ENCODE assay signal across 8 cellular contexts in genomic region chr2:148552675-148553331, GRCh38.
DNase-seq lines count a peak whose midpoint lies in the region; ATAC-seq lines count a peak whose summit lies in the region.

No MANE protein-coding gene starts in this region.

- ATAC-seq in GM19043 (IDR thresholded peaks at IDR 0.05; ENCODE audit: low read depth, unreplicated experiment) (peak; percentile 50), GM21737 (IDR thresholded peaks at IDR 0.05; ENCODE audit: unreplicated experiment) (no peak), HG02970 (IDR thresholded peaks at IDR 0.05; ENCODE audit: low FRiP score, unreplicated experiment) (no peak)
- ATAC-seq in natural killer cell treated with Interleukin-12 subunit alpha and Interleukin-12 subunit beta and Interleukin-15 and Interleukin-18, amount 100 ng/mL, for 72 hours, result peak; percentile 65 to 72

- no peak overlapping the region for H3K27ac Mint-ChIP-seq in CD4-positive, alpha-beta memory T cell
- H3K27ac Mint-ChIP-seq in natural killer cell treated with Interleukin-12 subunit alpha and Interleukin-12 subunit beta and Interleukin-15 and Interleukin-18, amount 100 ng/mL, for 72 hours, result no peak overlapping the region

- H3K9me3 ChIP-seq in CD4-positive, alpha-beta memory T cell (ENCODE audit: control insufficient read depth in 1 of 2, low read length in 2 of 2), result no peaks in the 10 kb centered on the region

- H3K27me3 Mint-ChIP-seq in CD4-positive, alpha-beta memory T cell, result no peaks in the 10 kb centered on the region
- peaks cover 0 to 7% of the 10 kb centered on the region in 2 donors for H3K27me3 Mint-ChIP-seq in natural killer cell treated with Interleukin-12 subunit alpha and Interleukin-12 subunit beta and Interleukin-15 and Interleukin-18, amount 100 ng/mL, for 72 hours

- H3K4me1 Mint-ChIP-seq in CD4-positive, alpha-beta memory T cell, result peaks cover 0 to 5% (median 3%) of the 10 kb centered on the region in 4 donors
- H3K4me1 Mint-ChIP-seq in natural killer cell treated with Interleukin-12 subunit alpha and Interleukin-12 subunit beta and Interleukin-15 and Interleukin-18, amount 100 ng/mL, for 72 hours (ENCODE audit: low read depth in 2 of 2), result no peaks in the 10 kb centered on the region

- CTCF ChIA-PET in CD4-positive, alpha-beta memory T cell (lab: Charles Lee; ENCODE audit: partially characterized antibody), result interaction anchor here (0.7 to 2.3 kb wide), 12 partner anchors 9 to 615 kb away, joined by 3 to 13 read pairs (median 4); no protein-coding TSS in a partner anchor

- peak overlapping the region; percentile 61 for H3K27ac ChIP-seq in CD4-positive, alpha-beta memory T cell (ENCODE audit: low read depth, low read length)

- H3K36me3 ChIP-seq in CD4-positive, alpha-beta memory T cell (ENCODE audit: insufficient read depth, low read length), result no peaks in the 10 kb centered on the region

- DNase-seq in CD4-positive, alpha-beta memory T cell, result peak; percentile 43 to 58 (median 54)
- DNase-seq in NCI-H146 treated with DMSO at 0.1 percent for 48 hours (lab: John Stamatoyannopoulos, UW; ENCODE audit: unreplicated experiment) (peak; percentile 32), glomerular visceral epithelial cell (ENCODE audit: extremely low spot score) (no peak)
- peak; percentile 28 for DNase-seq in activated naive CD4-positive, alpha-beta T cell treated with anti-CD3 and anti-CD28 coated beads, Interleukin-2, amount 50 U/mL, for 16 hours
- DNase-seq in natural killer cell treated with Interleukin-12 subunit alpha and Interleukin-12 subunit beta and Interleukin-15 and Interleukin-18, amount 100 ng/mL, for 72 hours (ENCODE audit: low spot score), result no peak

- no peak overlapping the region for H3K4me3 Mint-ChIP-seq in CD4-positive, alpha-beta memory T cell
- no peak overlapping the region for H3K4me3 Mint-ChIP-seq in natural killer cell treated with Interleukin-12 subunit alpha and Interleukin-12 subunit beta and Interleukin-15 and Interleukin-18, amount 100 ng/mL, for 72 hours

- H3K36me3 Mint-ChIP-seq in CD4-positive, alpha-beta memory T cell, result no peaks in the 10 kb centered on the region
- H3K36me3 Mint-ChIP-seq in natural killer cell treated with Interleukin-12 subunit alpha and Interleukin-12 subunit beta and Interleukin-15 and Interleukin-18, amount 100 ng/mL, for 72 hours, result no peaks in the 10 kb centered on the region

- H3K4me1 ChIP-seq in CD4-positive, alpha-beta memory T cell (ENCODE audit: insufficient read depth, low read length), result peaks cover 17% of the 10 kb centered on the region

- no peaks in the 10 kb centered on the region for H3K9me3 Mint-ChIP-seq in CD4-positive, alpha-beta memory T cell
- H3K9me3 Mint-ChIP-seq in natural killer cell treated with Interleukin-12 subunit alpha and Interleukin-12 subunit beta and Interleukin-15 and Interleukin-18, amount 100 ng/mL, for 72 hours, result no peaks in the 10 kb centered on the region

- POLR2A ChIA-PET in CD4-positive, alpha-beta memory T cell (lab: Charles Lee; ENCODE audit: partially characterized antibody), result interaction anchor here (0.6 to 5.6 kb wide), 13 partner anchors 13 to 532 kb away, joined by 3 to 53 read pairs (median 6); partner anchors contain the start of genes EPC2, MBD5 and ORC4

- H3K4me3 ChIP-seq in CD4-positive, alpha-beta memory T cell (ENCODE audit: low read length in 2 of 2), result peak overlapping the region; percentile 62 to 67

- no peaks in the 10 kb centered on the region for H3K27me3 ChIP-seq in CD4-positive, alpha-beta memory T cell (ENCODE audit: insufficient read depth, low read length)

- intact Hi-C loops in CD4-positive, alpha-beta memory T cell (cut with micrococcal nuclease), result loop anchor here (1.0 to 5.0 kb wide), 4 partner anchors 29 to 532 kb away; partner anchors contain the start of genes EPC2, MBD5 and ORC4

Comparison
In these comparisons a context has a peak if more than half of its experiments do, and no peak if none do; other contexts are left out.
1. DNase-seq: peak in CD4-positive, alpha-beta memory T cell (5 of 5), NCI-H146 treated with DMSO at 0.1 percent for 48 hours (single experiment) and activated naive CD4-positive, alpha-beta T cell treated with anti-CD3 and anti-CD28 coated beads, Interleukin-2, amount 50 U/mL, for 16 hours (single experiment); none in natural killer cell treated with Interleukin-12 subunit alpha and Interleukin-12 subunit beta and Interleukin-15 and Interleukin-18, amount 100 ng/mL, for 72 hours (single experiment) and glomerular visceral epithelial cell (single experiment).
2. ATAC-seq: peak in GM19043 (single experiment) and natural killer cell treated with Interleukin-12 subunit alpha and Interleukin-12 subunit beta and Interleukin-15 and Interleukin-18, amount 100 ng/mL, for 72 hours (2 of 2); none in GM21737 (single experiment) and HG02970 (single experiment).